Comparison of ENCODE assay signal across 8 cellular contexts in genomic region chr12:21502164-21502496, GRCh38. TPM values are rescaled to one million over a fixed set of nuclear protein-coding genes. Genes with fewer than 3 reads are reported as not detected.
A peak's percentile ranks its signal among the peaks of the same experiment; 100 is the strongest.
DNase-seq lines count a peak whose midpoint lies in the region; ATAC-seq and TF ChIP-seq lines count a peak whose summit lies in the region.

No MANE protein-coding gene starts in this region.

- ATAC-seq in HG02943 (IDR thresholded peaks at IDR 0.05; ENCODE audit: low read depth, unreplicated experiment) = peak; percentile 4
- ATAC-seq in effector memory CD8-positive, alpha-beta T cell (replicated peaks) = peak; percentile 13

- H3K4me3 ChIP-seq in vagina = peak overlapping the region; percentile 73 to 96

- TF ChIP-seq POLR2A in vagina (IDR thresholded peaks at IDR 0.05) = no peak

- H3K4me1 Mint-ChIP-seq in effector memory CD8-positive, alpha-beta T cell (ENCODE audit: low read depth in 2 of 2) = peaks cover 23 to 39% of the 10 kb centered on the region in 2 donors

- peak overlapping the region; percentile 74 for H3K27ac ChIP-seq in vagina

- DNase-seq in NCI-H1694 (lab: John Stamatoyannopoulos, UW) (peak; percentile 43), NCI-H1694 treated with DMSO at 0.1 percent for 48 hours (lab: John Stamatoyannopoulos, UW) (no peak), SW480 (ENCODE audit: low spot score) (peak; percentile 7), myocyte (ENCODE audit: low read depth) (peak; percentile 27), vagina (ENCODE audit: extremely low spot score in 2 of 2) (no peak), NCI-H2081 (lab: John Stamatoyannopoulos, UW) (no peak)
- peak in 1 of 3 experiments; percentile 15 for DNase-seq in effector memory CD8-positive, alpha-beta T cell

- H3K4me3 Mint-ChIP-seq in effector memory CD8-positive, alpha-beta T cell = no peak overlapping the region

- peaks cover 52% of the 10 kb centered on the region for H3K4me1 ChIP-seq in vagina

- H3K36me3 Mint-ChIP-seq in effector memory CD8-positive, alpha-beta T cell (ENCODE audit: insufficient read depth) = peaks cover 13% of the 10 kb centered on the region

- no peaks in the 10 kb centered on the region for H3K27me3 ChIP-seq in vagina

- no peaks in the 10 kb centered on the region for H3K27me3 Mint-ChIP-seq in effector memory CD8-positive, alpha-beta T cell

- H3K36me3 ChIP-seq in vagina = peaks cover 0 to 14% of the 10 kb centered on the region in 2 donors

- intact Hi-C loops in vagina (cut with DNase I) = no loop called here

- H3K9me3 ChIP-seq in vagina = no peaks in the 10 kb centered on the region

- H3K9me3 Mint-ChIP-seq in effector memory CD8-positive, alpha-beta T cell = no peaks in the 10 kb centered on the region

- H3K27ac Mint-ChIP-seq in effector memory CD8-positive, alpha-beta T cell = no peak overlapping the region

- TF ChIP-seq CTCF in vagina (IDR thresholded peaks at IDR 0.05) = no peak

RNA-seq across cellular contexts. Expression of gene GOLT1B, which starts 0.5 kb away (rescaled TPM):
- total RNA-seq in myocyte = 54.9 and 65.6 TPM in 2 replicates
- polyA plus RNA-seq in myocyte (2012) = 56.3 TPM
- 12.5 TPM for total RNA-seq in vagina

RNA-seq across cellular contexts. Expression of gene RECQL, which starts 0.7 kb away (rescaled TPM):
- 54.1 and 57.5 TPM in 2 replicates for total RNA-seq in myocyte
- 18.6 TPM for polyA plus RNA-seq in myocyte (2012)
- 15.7 TPM for total RNA-seq in vagina

RNA-seq across cellular contexts. Expression of gene SPX, which starts 24.0 kb away (rescaled TPM):
- 4.9 and 8.7 TPM in 2 replicates for total RNA-seq in myocyte
- polyA plus RNA-seq in myocyte (2012) = 0.74 TPM
- total RNA-seq in vagina = not detected

Comparison
In these comparisons a context has a peak if more than half of its experiments do, and no peak if none do; other contexts are left out.
1. DNase-seq: peak in NCI-H1694 (single experiment), SW480 (single experiment) and myocyte (single experiment); none in NCI-H1694 treated with DMSO at 0.1 percent for 48 hours (single experiment), vagina (0 of 2) and NCI-H2081 (0 of 2).